Comparison of ENCODE assay signal across 1 cellular context in genomic region chr16:2284797-2285576, GRCh38.
TF ChIP-seq lines count a peak whose summit lies in the region.

No MANE protein-coding gene starts in this region.

TF ChIP-seq in H1, 55 proteins besides CTCF, POLR2A, EP300 and RAD21:
- TF ChIP-seq MAX (IDR thresholded peaks at IDR 0.05) (peak; percentile 81), ZNF274 (IDR thresholded peaks at IDR 0.05; ENCODE audit: borderline replicate concordance, extremely low read depth, low read length) (no peak), SP4 (IDR thresholded peaks at IDR 0.05; ENCODE audit: low read length) (no peak), BCL11A (IDR thresholded peaks at IDR 0.05; ENCODE audit: low read depth in 2 of 2, low read length in 2 of 2) (no peak)
